In genomic region chr5:169939731-169940130, GRCh38 we compare ENCODE assay signal across 17 cellular contexts. TPM values are rescaled to one million over a fixed set of nuclear protein-coding genes. Genes with fewer than 3 reads are reported as not detected.
A peak's percentile ranks its signal among the peaks of the same experiment; 100 is the strongest.
DNase-seq lines count a peak whose midpoint lies in the region; ATAC-seq and TF ChIP-seq lines count a peak whose summit lies in the region.
"Had no signal": no experiment of that assay in that cellular context is flagged by ENCODE, and none has a peak within 500 bp of the region (broad histone marks: within the 10 kb centered on the region; RNA-seq: fewer than 3 reads in every experiment).

No MANE protein-coding gene starts in this region.

- ATAC-seq in GM21529 (IDR thresholded peaks at IDR 0.05; ENCODE audit: unreplicated experiment) = no peak
- ATAC-seq: A549, GM23338 had no signal

- DNase-seq in Caki2 (ENCODE audit: low read depth) (peak; percentile 65), epithelial cell of proximal tubule (ENCODE audit: low read depth) (peak; percentile 74), kidney glomerular epithelial cell (lab: John Stamatoyannopoulos, UW) (peak; percentile 39), renal cortical epithelial cell (ENCODE audit: low read depth) (peak; percentile 94), GOT3 (lab: John Stamatoyannopoulos, UW) (no peak), NCI-H1048 (lab: John Stamatoyannopoulos, UW) (no peak)
- DNase-seq: 8988T; C1 segment of cervical spinal cord; CD4-positive, alpha-beta memory T cell; COR-L47; DMS153; DND-41; HFFc6 had no signal

- no peak overlapping the region for H3K4me3 ChIP-seq in epithelial cell of proximal tubule (ENCODE audit: low read depth, low read length)
- H3K4me3 ChIP-seq: A549, GM23338, HAP-1 had no signal

- in situ Hi-C loops in Caki2 (cut with HindIII; ENCODE audit: low pct_unique_long_range_greater_than_20kb, low sequenced_read_pairs) = no loop called here

- no peak for TF ChIP-seq CTCF in epithelial cell of proximal tubule (conservative IDR thresholded peaks at IDR 0.05; ENCODE audit: low read depth, low read length)

RNA-seq across cellular contexts. Expression of gene INSYN2B, which starts 40.6 kb away (rescaled TPM):
- total RNA-seq in Caki2 (2014; rRNA removed; shearing (Covaris generic); ENCODE audit: low replicate concordance) = 0.78 and 4.9 TPM in 2 replicates
- total RNA-seq in epithelial cell of proximal tubule = 1.7 and 2.0 TPM in 2 replicates
- total RNA-seq in renal cortical epithelial cell = 0.52 and 1.5 TPM in 2 replicates
- total RNA-seq: CD4-positive, alpha-beta memory T cell; GM23338 had no signal

Comparison
In these comparisons a context has a peak if more than half of its experiments do, and no peak if none do; other contexts are left out.
1. DNase-seq: peak in Caki2 (single experiment), epithelial cell of proximal tubule (single experiment), kidney glomerular epithelial cell (single experiment) and renal cortical epithelial cell (single experiment); none in GOT3 (single experiment) and NCI-H1048 (single experiment).